Comparison of ENCODE assay signal across 6 cellular contexts in the genomic region with DNA sequence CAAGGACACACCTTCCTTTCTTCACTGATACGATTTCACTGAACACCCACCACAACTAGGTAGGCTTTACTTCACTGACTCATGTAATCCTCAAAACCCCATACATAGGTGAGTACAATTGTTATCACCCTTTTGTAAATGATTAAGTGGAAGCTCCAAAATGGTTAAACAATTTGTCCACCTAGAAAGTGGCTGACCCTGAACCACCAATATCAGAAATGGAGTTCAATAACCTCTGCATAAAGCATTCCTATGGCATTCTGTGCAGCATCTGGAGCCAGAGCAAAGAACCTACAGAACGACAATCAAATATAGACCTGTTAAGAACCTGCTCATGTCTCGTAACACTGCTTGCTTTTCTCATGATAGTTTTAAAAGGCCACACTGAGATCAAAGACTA. TPM values are rescaled to one million over a fixed set of nuclear protein-coding genes. Genes with fewer than 3 reads are reported as not detected.
"Had no signal": no experiment of that assay in that cellular context is flagged by ENCODE, and none has a peak within 500 bp of the region (broad histone marks: within the 10 kb centered on the region; RNA-seq: fewer than 3 reads in every experiment).

No MANE protein-coding gene starts in this region.

- FAIRE-seq: H1, HTR-8/SVneo, K562 had no signal

- ATAC-seq: GM23338 had no signal

- DNase-seq: H9, HCEC 1CT had no signal

- H3K4me2 ChIP-seq: GM23338 had no signal

- H2AFZ ChIP-seq: GM23338 had no signal

- H3K4me3 ChIP-seq: GM23338, K562 had no signal

RNA-seq across cellular contexts. Expression of gene NR5A1, which starts 50.7 kb away (rescaled TPM):
- polyA plus RNA-seq: GM23338 had no signal
